In genomic region chr21:44013380-44014088, GRCh38 we compare ENCODE assay signal across 8 cellular contexts. TPM values are rescaled to one million over a fixed set of nuclear protein-coding genes. Genes with fewer than 3 reads are reported as not detected.
DNase-seq lines count a peak whose midpoint lies in the region; FAIRE-seq and TF ChIP-seq lines count a peak whose summit lies in the region.

No MANE protein-coding gene starts in this region.

- no peaks in the 10 kb centered on the region for H3K27me3 Mint-ChIP-seq in activated naive CD4-positive, alpha-beta T cell treated with anti-CD3 and anti-CD28 coated beads, Interleukin-2, amount 50 U/mL, for 24 hours

- TF ChIP-seq POLR2A in GM12891 (IDR thresholded peaks at IDR 0.05; ENCODE audit: low read depth, low read length), result no peak

- H3K27ac Mint-ChIP-seq in activated naive CD4-positive, alpha-beta T cell treated with anti-CD3 and anti-CD28 coated beads, Interleukin-2, amount 50 U/mL, for 24 hours, result peak overlapping the region; percentile 91

- FAIRE-seq in GM12891 (lab: Jason Lieb, UNC), result peak; percentile 61

- H3K4me3 ChIP-seq in iPS-11a (ENCODE audit: low read depth, low read length), result peak overlapping the region; percentile 83

- DNase-seq in GM12891 (ENCODE audit: insufficient read length, low spot score), result no peak
- DNase-seq in NOMO-1 (lab: John Stamatoyannopoulos, UW; ENCODE audit: unreplicated experiment in 2 of 2), result peak; percentile 63 to 68
- DNase-seq in stimulated activated CD4-positive, alpha-beta T cell treated with anti-CD3 and anti-CD28 coated beads, Interleukin-12 subunit alpha, Interleukin-12 subunit beta, amount 100 ng/mL, for 24 hours (ENCODE audit: low read depth in 2 of 2), result peak; percentile 20 to 25
- DNase-seq in AG08396 (ENCODE audit: low spot score), result no peak
- no peak for DNase-seq in NCI-H2029 treated with DMSO at 0.1 percent for 48 hours (lab: John Stamatoyannopoulos, UW)
- no peak for DNase-seq in NCI-H187 treated with DMSO at 0.1 percent for 48 hours (lab: John Stamatoyannopoulos, UW)

- peaks cover 67% of the 10 kb centered on the region for H3K4me1 Mint-ChIP-seq in activated naive CD4-positive, alpha-beta T cell treated with anti-CD3 and anti-CD28 coated beads, Interleukin-2, amount 50 U/mL, for 24 hours

- H3K4me3 Mint-ChIP-seq in activated naive CD4-positive, alpha-beta T cell treated with anti-CD3 and anti-CD28 coated beads, Interleukin-2, amount 50 U/mL, for 24 hours, result peak overlapping the region; percentile 93

- no peaks in the 10 kb centered on the region for H3K9me3 Mint-ChIP-seq in activated naive CD4-positive, alpha-beta T cell treated with anti-CD3 and anti-CD28 coated beads, Interleukin-2, amount 50 U/mL, for 24 hours

- peaks cover 2% of the 10 kb centered on the region for H3K36me3 Mint-ChIP-seq in activated naive CD4-positive, alpha-beta T cell treated with anti-CD3 and anti-CD28 coated beads, Interleukin-2, amount 50 U/mL, for 24 hours

TF ChIP-seq in GM12891, 5 proteins besides CTCF, POLR2A, EP300 and RAD21:
- TF ChIP-seq TAF1 (IDR thresholded peaks at IDR 0.05; ENCODE audit: low read depth, low read length) (no peak), PAX5 (IDR thresholded peaks at IDR 0.05; ENCODE audit: insufficient read depth, low read length, severe bottlenecking) (no peak), POU2F2 (IDR thresholded peaks at IDR 0.05; ENCODE audit: low read depth, low read length) (no peak), SPI1 (IDR thresholded peaks at IDR 0.05; ENCODE audit: low read depth, low read length) (no peak), POLR2AphosphoS5 (IDR thresholded peaks at IDR 0.05; ENCODE audit: low read depth, low read length) (no peak)
TF ChIP-seq in GM12891: peak in this region for 0.

RNA-seq across cellular contexts. Expression of gene TRAPPC10, which starts 1.4 kb away (rescaled TPM):
- polyA plus RNA-seq in GM12891 (2012; ENCODE audit: low read depth, missing spikeins), result 14.0 TPM

Comparison
In these comparisons a context has a peak if more than half of its experiments do, and no peak if none do; other contexts are left out.
1. DNase-seq: peak in NOMO-1 (2 of 2) and stimulated activated CD4-positive, alpha-beta T cell treated with anti-CD3 and anti-CD28 coated beads, Interleukin-12 subunit alpha, Interleukin-12 subunit beta, amount 100 ng/mL, for 24 hours (2 of 2); none in GM12891 (single experiment), AG08396 (single experiment), NCI-H2029 treated with DMSO at 0.1 percent for 48 hours (single experiment) and NCI-H187 treated with DMSO at 0.1 percent for 48 hours (single experiment).